Comparison of ENCODE assay signal across 8 cellular contexts in genomic region chr17:4739122-4740024, GRCh38. TPM values are rescaled to one million over a fixed set of nuclear protein-coding genes. Genes with fewer than 3 reads are reported as not detected.
A peak's percentile ranks its signal among the peaks of the same experiment; 100 is the strongest.
DNase-seq lines count a peak whose midpoint lies in the region; TF ChIP-seq lines count a peak whose summit lies in the region.

Gene CXCL16 (minus strand): TSS chr17:4739928. CDS start chr17:4739339, 589 bp downstream.
Gene ZMYND15 (plus strand): TSS chr17:4739833. CDS start chr17:4740549, 716 bp downstream.

- WGBS in lower leg skin, 2 donors, result 0% methylated on average over 30 to 92 of the region's 100 CpGs

- TF ChIP-seq POLR2A in lower leg skin (IDR thresholded peaks at IDR 0.05), result no peak

- intact Hi-C loops in dorsolateral prefrontal cortex (cut with DNase I), result no loop called here
- intact Hi-C loops in lower leg skin (cut with DNase I; ENCODE audit: low total_unique reads), result loop anchor here (5.0 kb wide), 1 partner anchor 48 kb away; the partner anchor contains the start of genes GLTPD2 and VMO1

- peak; percentile 54 to 60 for DNase-seq in activated CD4-positive, alpha-beta T cell treated with anti-CD3 and anti-CD28 coated beads for 4 hours
- peak in 4 of 10 donors; percentile 14 to 51 (median 31) for DNase-seq in dorsolateral prefrontal cortex
- peak in 1 of 2 donors; percentile 92 for DNase-seq in lower leg skin (ENCODE audit: low spot score in 2 of 2)
- peak; percentile 45 for DNase-seq in stimulated activated CD8-positive, alpha-beta memory T cell treated with anti-CD3 and anti-CD28 coated beads, Interleukin-12 subunit alpha, Interleukin-12 subunit beta, amount 100 ng/mL, for 4 hours (ENCODE audit: low read depth)
- no peak for DNase-seq in NCI-H82 treated with DMSO at 0.1 percent for 48 hours (lab: John Stamatoyannopoulos, UW; ENCODE audit: unreplicated experiment)
- DNase-seq in NK-92 (lab: John Stamatoyannopoulos, UW; ENCODE audit: unreplicated experiment), result no peak

- no peaks in the 10 kb centered on the region for H3K9me3 ChIP-seq in DOHH2 (ENCODE audit: control insufficient read depth, insufficient read depth, low read length)
- no peaks in the 10 kb centered on the region for H3K9me3 ChIP-seq in HUES48 (ENCODE audit: control insufficient read depth, insufficient read depth, low read length)

- H3K4me1 ChIP-seq in DOHH2 (ENCODE audit: control insufficient read depth, low read length) (peaks cover 22% of the 10 kb centered on the region), HUES48 (ENCODE audit: control insufficient read depth, insufficient read depth, low read length) (peaks cover 5% of the 10 kb centered on the region; the same call in 1 of the 2 replicates)

- TF ChIP-seq CTCF in DOHH2 (IDR thresholded peaks at IDR 0.05; ENCODE audit: low read depth, low read length, poor library complexity, severe bottlenecking) (no peak), dorsolateral prefrontal cortex (IDR thresholded peaks at IDR 0.05 in 54 of 56, conservative IDR thresholded peaks at IDR 0.05 in 2 of 56; ENCODE audit: low read depth in 1 of 56, partially characterized antibody in 56 of 56) (no peak), lower leg skin (IDR thresholded peaks at IDR 0.05) (no peak)

- H3K36me3 ChIP-seq in DOHH2 (ENCODE audit: control insufficient read depth, low read length), result no peaks in the 10 kb centered on the region
- H3K36me3 ChIP-seq in HUES48 (ENCODE audit: control insufficient read depth, insufficient read depth, low read length), result no peaks in the 10 kb centered on the region

- peak within 1 kb of the TSS; percentile 36; the same call in 1 of the 2 replicates for H3K9ac ChIP-seq in HUES48 (ENCODE audit: low read depth, low read length)

- 0 out of 2 replicates have a peak, but pooled peaks cover 2% of the 10 kb centered on the region for H3F3A ChIP-seq in DOHH2 (ENCODE audit: control insufficient read depth, insufficient read depth)

- H3K79me2 ChIP-seq in DOHH2 (ENCODE audit: control insufficient read depth, low read length), result no peaks in the 10 kb centered on the region

- no peaks in the 10 kb centered on the region for H3K9me2 ChIP-seq in DOHH2 (replicated peaks; ENCODE audit: control insufficient read depth, low read length)

- H3K4me3 ChIP-seq in DOHH2 (ENCODE audit: low read length), result peak within 1 kb of the TSS; percentile 62
- H3K4me3 ChIP-seq in HUES48 (ENCODE audit: low read depth, low read length), result peak within 1 kb of the TSS; percentile 70
- peak within 1 kb of the TSS; percentile 42 to 89 (median 76) for H3K4me3 ChIP-seq in dorsolateral prefrontal cortex
- H3K4me3 ChIP-seq in lower leg skin (ENCODE audit: low read depth, poor library complexity, severe bottlenecking), result peak within 1 kb of the TSS; percentile 75

- H3K27ac ChIP-seq in DOHH2 (ENCODE audit: low read depth, low read length) (no peak within 1 kb of the TSS), HUES48 (ENCODE audit: low read depth, low read length) (no peak within 1 kb of the TSS), dorsolateral prefrontal cortex (peak within 1 kb of the TSS in 46 of 59 donors; percentile 3 to 86 (median 56))

- peak within 1 kb of the TSS; percentile 74 for H3K4me2 ChIP-seq in DOHH2 (ENCODE audit: low read length)

- H4K20me1 ChIP-seq in DOHH2 (ENCODE audit: control insufficient read depth, insufficient read depth, low read depth, low read length), result no peaks in the 10 kb centered on the region; the same call in 1 of the 2 replicates

- H3K27me3 ChIP-seq in DOHH2 (ENCODE audit: control insufficient read depth, low read length) (peaks cover 35% of the 10 kb centered on the region), HUES48 (ENCODE audit: control insufficient read depth, insufficient read depth, low read length) (peaks cover 87% of the 10 kb centered on the region), dorsolateral prefrontal cortex (peaks cover 0 to 25% (median 4%) of the 10 kb centered on the region in 45 donors)

RNA-seq across cellular contexts. Expression of gene CXCL16, which starts in this region (rescaled TPM):
- total RNA-seq in dorsolateral prefrontal cortex (10 to 100 TPM in 86 of 120 experiments, 1 to 10 TPM in 34; 4.0 to 31.9 (median 13.0) TPM), lower leg skin (10 to 100 TPM; 25.0 to 28.1 (median 25.5) TPM)

RNA-seq across cellular contexts. Expression of gene ZMYND15, which starts in this region (rescaled TPM):
- total RNA-seq in dorsolateral prefrontal cortex (1 to 10 TPM in 92 of 120 experiments, under 1 TPM in 28; 0.46 to 3.6 (median 1.4) TPM), lower leg skin (1 to 10 TPM in 2 of 4 donors, under 1 TPM in 1, not detected in 1; 0.46 to 1.7 (median 1.2) TPM)

Comparison
In these comparisons a context has a peak if more than half of its experiments do, and no peak if none do; other contexts are left out.
1. H3K27ac ChIP-seq: peak in dorsolateral prefrontal cortex (46 of 59); none in DOHH2 (single experiment) and HUES48 (single experiment).
2. DNase-seq: peak in activated CD4-positive, alpha-beta T cell treated with anti-CD3 and anti-CD28 coated beads for 4 hours (2 of 2) and stimulated activated CD8-positive, alpha-beta memory T cell treated with anti-CD3 and anti-CD28 coated beads, Interleukin-12 subunit alpha, Interleukin-12 subunit beta, amount 100 ng/mL, for 4 hours (single experiment); none in NCI-H82 treated with DMSO at 0.1 percent for 48 hours (single experiment) and NK-92 (single experiment).
3. Peak in every context shown above with its lines, with median percentiles within 50 percentile points of each other: H3K4me3 ChIP-seq.